In genomic region chr19:57362997-57363705, GRCh38 we compare ENCODE assay signal across 8 cellular contexts. TPM values are rescaled to one million over a fixed set of nuclear protein-coding genes. Genes with fewer than 3 reads are reported as not detected.
DNase-seq lines count a peak whose midpoint lies in the region; ATAC-seq and TF ChIP-seq lines count a peak whose summit lies in the region.

TRAPPC2B (plus strand) TSS chr19:57363551; CDS start chr19:57364834, 1,283 bp downstream.
ZNF547 (plus strand) TSS chr19:57363551; CDS start chr19:57368556, 5,005 bp downstream.

- H3K27ac ChIP-seq in ascending aorta (peak within 1 kb of the TSS; percentile 95), right atrium auricular region (peak within 1 kb of the TSS; percentile 98 to 99), prostate gland (peak within 1 kb of the TSS; percentile 94 to 95), urinary bladder (ENCODE audit: low read depth) (peak within 1 kb of the TSS; percentile 91)

- TF ChIP-seq POLR2A in prostate gland (IDR thresholded peaks at IDR 0.05), result peak; percentile 51

- peak; percentile 91 for ATAC-seq in GM18502 (IDR thresholded peaks at IDR 0.05; ENCODE audit: poor library complexity, unreplicated experiment)
- peak; percentile 95 for ATAC-seq in HG02943 (IDR thresholded peaks at IDR 0.05; ENCODE audit: low read depth, unreplicated experiment)

- WGBS in prostate gland, result under 1% methylated on average over 48 of the region's 50 CpGs
- WGBS in urinary bladder, result under 1% methylated on average over 50 of the region's 50 CpGs

- H3K9me3 Mint-ChIP-seq in T-helper 2 cell treated with Interferon-gamma antibody and Interleukin-4, amounts not matched to agents 5 μg/mL and 100 μg/mL, for 36 hours, result peaks cover 36% of the 10 kb centered on the region

- intact Hi-C loops in ascending aorta (cut with DNase I) (loop anchor here (1.0 to 2.0 kb wide), 7 partner anchors 26 to 164 kb away; partner anchors contain the start of genes ZNF17, ZNF460, ZNF543 and ZNF548), prostate gland (cut with DNase I) (no loop called here)

- H3K27ac Mint-ChIP-seq in T-helper 2 cell treated with Interferon-gamma antibody and Interleukin-4, amounts not matched to agents 5 μg/mL and 100 μg/mL, for 36 hours, result peak within 1 kb of the TSS; percentile 96

- H3K4me1 Mint-ChIP-seq in T-helper 2 cell treated with Interferon-gamma antibody and Interleukin-4, amounts not matched to agents 5 μg/mL and 100 μg/mL, for 36 hours (ENCODE audit: low read depth), result peaks cover 10% of the 10 kb centered on the region

- no peak for TF ChIP-seq CTCF in ascending aorta (IDR thresholded peaks at IDR 0.05)
- TF ChIP-seq CTCF in right atrium auricular region (IDR thresholded peaks at IDR 0.05), result no peak
- no peak for TF ChIP-seq CTCF in prostate gland (IDR thresholded peaks at IDR 0.05)

- H3K36me3 Mint-ChIP-seq in T-helper 2 cell treated with Interferon-gamma antibody and Interleukin-4, amounts not matched to agents 5 μg/mL and 100 μg/mL, for 36 hours (ENCODE audit: low read depth), result peaks cover 32% of the 10 kb centered on the region

- H3K4me1 ChIP-seq in ascending aorta (no peaks in the 10 kb centered on the region), right atrium auricular region (peaks cover 0 to 22% of the 10 kb centered on the region in 2 donors), prostate gland (replicated peaks) (no peaks in the 10 kb centered on the region), urinary bladder (ENCODE audit: insufficient read depth) (no peaks in the 10 kb centered on the region)

- H3K27me3 ChIP-seq in ascending aorta (no peaks in the 10 kb centered on the region), right atrium auricular region (no peaks in the 10 kb centered on the region), prostate gland (replicated peaks; ENCODE audit: insufficient read depth) (no peaks in the 10 kb centered on the region)

- H3K4me3 ChIP-seq in ascending aorta (peak within 1 kb of the TSS; percentile 79 to 87), right atrium auricular region (peak within 1 kb of the TSS; percentile 90 to 97), prostate gland (peak within 1 kb of the TSS; percentile 78 to 90), urinary bladder (ENCODE audit: low read depth, low read length) (peak within 1 kb of the TSS; percentile 63)

- peaks cover 3% of the 10 kb centered on the region for H3K27me3 Mint-ChIP-seq in T-helper 2 cell treated with Interferon-gamma antibody and Interleukin-4, amounts not matched to agents 5 μg/mL and 100 μg/mL, for 36 hours (ENCODE audit: low read depth)

- peaks cover 10 to 21% of the 10 kb centered on the region in 2 donors for H3K36me3 ChIP-seq in ascending aorta
- H3K36me3 ChIP-seq in right atrium auricular region, result peaks cover 10% of the 10 kb centered on the region
- no peaks in the 10 kb centered on the region for H3K36me3 ChIP-seq in prostate gland
- peaks cover under 1% of the 10 kb centered on the region for H3K36me3 ChIP-seq in urinary bladder (ENCODE audit: insufficient read depth)

- H3K9me3 ChIP-seq in ascending aorta (peaks cover 35 to 73% of the 10 kb centered on the region in 2 donors), right atrium auricular region (peaks cover 0 to 14% of the 10 kb centered on the region in 2 donors), prostate gland (no peaks in the 10 kb centered on the region)

- H3K4me3 Mint-ChIP-seq in T-helper 2 cell treated with Interferon-gamma antibody and Interleukin-4, amounts not matched to agents 5 μg/mL and 100 μg/mL, for 36 hours, result peak within 1 kb of the TSS; percentile 94

- DNase-seq in NCI-H187 treated with DMSO at 0.1 percent for 48 hours (lab: John Stamatoyannopoulos, UW) (peak; percentile 87), ascending aorta (ENCODE audit: low spot score in 2 of 2) (peak; percentile 99 to 100), right atrium auricular region (ENCODE audit: low spot score) (peak; percentile 100), prostate gland (ENCODE audit: low spot score) (peak; percentile 99)
- DNase-seq in T-helper 2 cell treated with Interferon-gamma antibody and Interleukin-4, amounts not matched to agents 5 μg/mL and 100 μg/mL, for 36 hours (ENCODE audit: low spot score), result peak; percentile 99

RNA-seq across cellular contexts. Expression of gene TRAPPC2B, which starts in this region (rescaled TPM):
- total RNA-seq in ascending aorta (1.8 TPM), right atrium auricular region (10 to 100 TPM; 16.2 to 23.1 TPM), prostate gland (10 to 100 TPM; 14.0 to 24.7 TPM), urinary bladder (9.7 TPM)
- 26.8 TPM for polyA plus RNA-seq in urinary bladder

RNA-seq across cellular contexts. Expression of gene ZNF547, which starts in this region (rescaled TPM):
- total RNA-seq in ascending aorta (not detected), right atrium auricular region (1 to 10 TPM; 2.4 to 3.5 TPM), prostate gland (1 to 10 TPM; 4.3 to 8.2 TPM), urinary bladder (6.1 TPM)
- polyA plus RNA-seq in urinary bladder, result 1.8 TPM

Comparison
In these comparisons a context has a peak if more than half of its experiments do, and no peak if none do; other contexts are left out.
1. Peak in every context shown above with its lines: DNase-seq, ATAC-seq, H3K4me3 ChIP-seq and H3K27ac ChIP-seq.